20 cellular contexts compared by ENCODE assay signal in the genomic region with DNA sequence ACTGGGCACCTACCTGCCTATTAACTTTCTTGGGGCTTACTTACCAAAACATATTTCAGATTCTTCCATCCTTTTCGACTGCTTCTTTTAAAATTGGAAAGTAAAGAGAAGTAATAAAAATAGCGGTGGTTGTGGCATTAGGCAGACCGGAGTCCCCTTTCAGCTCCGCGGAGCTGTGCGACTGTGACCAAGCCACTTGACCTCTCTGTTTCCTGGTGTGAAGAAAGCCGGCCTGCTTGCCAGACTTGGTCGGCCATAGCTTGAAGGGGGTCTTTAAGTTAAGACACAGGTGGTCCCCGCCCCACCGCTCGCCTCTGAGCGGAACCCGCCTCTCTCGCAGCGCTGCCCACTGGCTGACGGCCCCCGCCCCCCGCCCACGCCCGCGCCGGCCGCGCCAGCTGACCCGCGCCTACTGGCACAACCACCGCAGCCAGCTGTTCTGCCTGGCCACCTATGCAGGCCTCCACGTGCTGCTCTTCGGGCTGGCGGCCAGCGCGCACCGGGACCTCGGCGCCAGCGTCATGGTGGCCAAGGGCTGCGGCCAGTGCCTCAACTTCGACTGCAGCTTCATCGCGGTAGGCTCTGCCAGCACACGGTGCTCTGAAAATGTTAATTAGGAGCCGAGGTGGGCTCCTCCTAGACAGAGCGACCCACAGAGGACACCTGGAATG. TPM values are rescaled to one million over a fixed set of nuclear protein-coding genes. Genes with fewer than 3 reads are reported as not detected.
"Had no signal": no experiment of that assay in that cellular context is flagged by ENCODE, and none has a peak within 500 bp of the region (broad histone marks: within the 10 kb centered on the region; RNA-seq: fewer than 3 reads in every experiment).

No MANE protein-coding gene starts in this region.

- H3K9me3 Mint-ChIP-seq: activated T-cell treated with anti-CD3 and anti-CD28 coated beads, Interleukin-2, amount 50 U/mL, for 4 hours; neural progenitor cell; stimulated activated naive B cell treated with anti-CD40 and anti-IgM and Interleukin-4, amounts not matched to agents 10 μg/mL and 1 μg/mL and 100 μg/mL, for 72 hours had no signal

- H3K27me3 ChIP-seq: thyroid gland had no signal

- H3K4me2 ChIP-seq: neural progenitor cell had no signal

- DNase-seq: activated CD4-positive, alpha-beta T cell treated with anti-CD3 and anti-CD28 coated beads, Interleukin-2, amount 50 U/mL, for 4 hours; activated effector memory CD4-positive, alpha-beta T cell treated with Interleukin-2 at 50 U/mL for 16 hours; activated naive CD4-positive, alpha-beta T cell treated with anti-CD3 and anti-CD28 coated beads, Interleukin-2, amount 50 U/mL, for 16 hours; activated T-cell treated with anti-CD3 and anti-CD28 coated beads, Interleukin-2, amount 50 U/mL, for 4 hours; dermis blood vessel endothelial cell; head of caudate nucleus; left colon; midbrain; stimulated activated CD4-positive, alpha-beta T cell treated with anti-CD3 and anti-CD28 coated beads, Interleukin-15, amount 100 ng/mL, for 24 hours; stimulated activated CD4-positive, alpha-beta T cell treated with anti-CD3 and anti-CD28 coated beads, Interleukin-4, amount 100 ng/mL, for 1 hour; stimulated activated naive B cell treated with anti-CD40 and anti-IgM and Interleukin-4, amounts not matched to agents 10 μg/mL and 1 μg/mL and 100 μg/mL, for 72 hours; thyroid gland had no signal

- FAIRE-seq: astrocyte, bronchial epithelial cell, frontal cortex had no signal

- H3K4me3 ChIP-seq: lung, neural progenitor cell, thyroid gland had no signal

- H3K4me1 ChIP-seq: neural progenitor cell had no signal

- ATAC-seq: activated CD4-positive, CD25-positive, alpha-beta regulatory T cell treated with anti-CD3 and anti-CD28 coated beads, Interleukin-2, amount 50 U/mL, for 24 hours; activated T-cell treated with anti-CD3 and anti-CD28 coated beads, Interleukin-2, amount 50 U/mL, for 4 hours; stimulated activated naive B cell treated with anti-CD40 and anti-IgM and Interleukin-4, amounts not matched to agents 10 μg/mL and 1 μg/mL and 100 μg/mL, for 72 hours had no signal

- H3K36me3 ChIP-seq: neural progenitor cell, thyroid gland had no signal

- H3K9me3 ChIP-seq: thyroid gland had no signal

- H3K4me3 Mint-ChIP-seq: activated T-cell treated with anti-CD3 and anti-CD28 coated beads, Interleukin-2, amount 50 U/mL, for 4 hours; stimulated activated naive B cell treated with anti-CD40 and anti-IgM and Interleukin-4, amounts not matched to agents 10 μg/mL and 1 μg/mL and 100 μg/mL, for 72 hours had no signal

- H3K36me3 Mint-ChIP-seq: neural progenitor cell; stimulated activated naive B cell treated with anti-CD40 and anti-IgM and Interleukin-4, amounts not matched to agents 10 μg/mL and 1 μg/mL and 100 μg/mL, for 72 hours had no signal

- H3K27ac ChIP-seq: neural progenitor cell, parathyroid adenoma, thyroid gland had no signal

- H3K27ac Mint-ChIP-seq: neural progenitor cell; stimulated activated naive B cell treated with anti-CD40 and anti-IgM and Interleukin-4, amounts not matched to agents 10 μg/mL and 1 μg/mL and 100 μg/mL, for 72 hours had no signal

RNA-seq across cellular contexts. Expression of a gene that starts 18.3 kb away (rescaled TPM):
- total RNA-seq: activated T-cell treated with anti-CD3 and anti-CD28 coated beads, Interleukin-2, amount 50 U/mL, for 4 hours; bronchial epithelial cell; chondrocyte had no signal
